1 cellular context compared by ENCODE assay signal in the genomic region with DNA sequence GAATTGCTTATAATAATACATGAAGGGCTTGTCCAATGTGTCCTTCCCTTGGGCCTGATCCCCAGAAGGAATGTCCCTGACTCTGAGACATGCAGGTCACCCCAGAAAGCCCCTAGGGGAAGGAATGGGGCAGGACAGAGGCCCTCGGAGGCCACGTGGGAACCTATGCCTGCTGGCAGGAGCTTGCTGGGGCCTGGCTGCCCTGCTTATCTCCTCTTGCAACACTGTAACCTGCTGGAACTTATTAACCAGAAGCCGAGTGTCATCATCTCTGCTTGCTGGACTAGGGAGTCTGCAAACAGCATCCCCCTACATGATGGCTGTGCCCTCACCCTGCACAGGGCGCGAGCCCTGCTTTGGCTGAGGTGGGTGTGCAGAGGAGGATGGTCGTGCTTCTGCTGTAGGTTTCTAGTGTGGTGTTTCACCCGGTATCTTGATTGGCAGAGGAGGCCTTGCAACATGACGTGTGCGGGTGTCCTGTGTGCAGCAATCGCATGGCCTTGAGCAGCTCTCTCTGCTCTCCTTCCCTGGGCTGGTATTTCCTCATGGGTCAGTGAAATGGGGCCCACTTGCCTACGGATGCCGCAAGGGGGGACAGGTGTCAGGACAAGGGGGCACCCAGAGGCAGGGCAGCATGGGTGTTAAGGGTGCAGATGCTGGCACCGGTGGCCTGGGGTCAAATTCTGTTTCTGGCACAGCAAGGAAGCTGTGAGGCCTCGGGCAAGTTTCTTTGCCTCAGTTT.
A peak's percentile ranks its signal among the peaks of the same experiment; 100 is the strongest.
TF ChIP-seq lines count a peak whose summit lies in the region.

No MANE protein-coding gene starts in this region.

TF ChIP-seq in HepG2, 621 proteins besides CTCF, POLR2A, EP300 and RAD21 (continued from another document and continues in another):
- TF ChIP-seq, protein P1, sequence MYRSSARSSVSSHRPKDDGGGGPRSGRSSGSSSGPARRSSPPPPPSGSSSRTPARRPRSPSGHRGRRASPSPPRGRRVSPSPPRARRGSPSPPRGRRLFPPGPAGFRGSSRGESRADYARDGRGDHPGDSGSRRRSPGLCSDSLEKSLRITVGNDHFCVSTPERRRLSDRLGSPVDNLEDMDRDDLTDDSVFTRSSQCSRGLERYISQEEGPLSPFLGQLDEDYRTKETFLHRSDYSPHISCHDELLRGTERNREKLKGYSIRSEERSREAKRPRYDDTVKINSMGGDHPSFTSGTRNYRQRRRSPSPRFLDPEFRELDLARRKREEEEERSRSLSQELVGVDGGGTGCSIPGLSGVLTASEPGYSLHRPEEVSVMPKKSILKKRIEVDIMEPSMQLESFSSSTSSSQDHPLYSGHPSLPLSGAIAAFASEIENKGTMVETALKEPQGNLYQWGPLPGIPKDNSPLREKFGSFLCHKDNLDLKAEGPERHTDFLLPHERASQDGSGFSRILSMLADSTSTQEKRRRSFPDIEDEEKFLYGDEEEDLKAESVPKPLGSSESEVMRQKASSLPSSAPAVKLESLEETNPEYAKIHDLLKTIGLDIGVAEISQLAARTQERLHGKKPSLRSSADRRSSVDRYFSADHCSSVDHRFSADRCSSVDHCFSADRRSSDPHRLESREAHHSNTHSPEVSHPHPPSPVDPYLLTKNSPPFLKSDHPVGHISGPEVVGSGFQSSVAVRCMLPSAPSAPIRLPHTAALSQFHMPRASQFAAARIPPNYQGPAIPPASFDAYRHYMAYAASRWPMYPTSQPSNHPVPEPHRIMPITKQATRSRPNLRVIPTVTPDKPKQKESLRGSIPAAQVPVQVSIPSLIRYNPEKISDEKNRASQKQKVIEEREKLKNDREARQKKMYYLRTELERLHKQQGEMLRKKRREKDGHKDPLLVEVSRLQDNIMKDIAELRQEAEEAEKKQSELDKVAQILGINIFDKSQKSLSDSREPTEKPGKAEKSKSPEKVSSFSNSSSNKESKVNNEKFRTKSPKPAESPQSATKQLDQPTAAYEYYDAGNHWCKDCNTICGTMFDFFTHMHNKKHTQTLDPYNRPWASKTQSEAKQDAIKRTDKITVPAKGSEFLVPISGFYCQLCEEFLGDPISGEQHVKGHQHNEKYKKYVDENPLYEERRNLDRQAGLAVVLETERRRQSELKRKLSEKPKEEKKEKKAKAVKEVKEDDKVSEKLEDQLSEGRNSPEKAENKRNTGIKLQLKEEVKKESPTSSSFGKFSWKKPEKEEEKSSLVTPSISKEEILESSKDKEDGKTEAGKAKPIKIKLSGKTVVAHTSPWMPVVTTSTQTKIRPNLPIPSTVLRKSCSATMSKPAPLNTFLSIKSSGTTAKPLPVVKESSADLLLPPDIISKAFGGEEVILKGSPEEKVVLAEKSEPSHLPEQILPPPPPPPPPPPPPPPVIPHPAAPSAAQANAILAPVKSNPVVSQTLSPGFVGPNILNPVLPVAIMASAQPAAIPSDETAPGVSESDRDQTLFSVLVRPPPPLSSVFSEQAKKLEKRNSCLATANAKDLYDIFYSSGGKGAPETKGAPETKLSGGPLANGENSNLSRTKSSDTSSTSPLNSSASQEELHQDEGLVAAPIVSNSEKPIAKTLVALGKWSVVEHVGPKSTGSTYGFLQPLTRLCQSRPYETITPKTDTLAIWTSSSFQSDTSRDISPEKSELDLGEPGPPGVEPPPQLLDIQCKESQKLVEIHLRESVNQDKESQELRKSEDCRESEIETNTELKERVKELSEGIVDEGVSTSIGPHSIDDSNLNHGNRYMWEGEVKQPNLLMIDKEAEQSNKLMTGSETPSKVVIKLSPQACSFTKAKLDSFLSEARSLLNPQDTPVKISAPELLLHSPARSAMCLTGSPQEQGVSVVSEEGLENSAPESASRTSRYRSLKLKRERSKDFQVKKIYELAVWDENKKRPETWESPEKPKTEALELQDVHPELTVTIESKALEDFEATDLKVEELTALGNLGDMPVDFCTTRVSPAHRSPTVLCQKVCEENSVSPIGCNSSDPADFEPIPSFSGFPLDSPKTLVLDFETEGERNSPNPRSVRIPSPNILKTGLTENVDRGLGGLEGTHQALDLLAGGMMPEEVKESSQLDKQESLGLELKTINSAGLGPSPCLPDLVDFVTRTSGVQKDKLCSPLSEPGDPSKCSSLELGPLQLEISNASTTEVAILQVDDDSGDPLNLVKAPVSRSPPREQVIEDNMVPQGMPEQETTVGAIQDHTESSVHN (CRISPR knock-in tag; IDR thresholded peaks at IDR 0.05): no peak
- TF ChIP-seq ZNF652 (CRISPR knock-in tag; IDR thresholded peaks at IDR 0.05; ENCODE audit: borderline replicate concordance, low read depth): peak; percentile 32; the same call in 1 of the 2 replicates
- TF ChIP-seq IRX3 (CRISPR knock-in tag; IDR thresholded peaks at IDR 0.05; ENCODE audit: borderline replicate concordance, low read depth): no peak; the same call in 1 of the 2 replicates
- peak in 1 of 2 experiments; percentile 96; a peak in 2 of 4 replicates for TF ChIP-seq ATF4 (CRISPR knock-in tag; IDR thresholded peaks at IDR 0.05)
- peak; percentile 48 for TF ChIP-seq ZNF644 (CRISPR knock-in tag; IDR thresholded peaks at IDR 0.05; ENCODE audit: low read depth)
- no peak for TF ChIP-seq MAFK (conservative IDR thresholded peaks at IDR 0.05 in 1 of 2, IDR thresholded peaks at IDR 0.05 in 1 of 2; ENCODE audit: low read length in 2 of 2)
- TF ChIP-seq SP1 (IDR thresholded peaks at IDR 0.05): no peak
- TF ChIP-seq SP1 (CRISPR knock-in tag; IDR thresholded peaks at IDR 0.05): peak; percentile 10; the same call in 1 of the 2 replicates
- peak; percentile 46; the same call in 1 of the 2 replicates for TF ChIP-seq NFKBIZ (CRISPR knock-in tag; IDR thresholded peaks at IDR 0.05)
- TF ChIP-seq TBX2 (CRISPR knock-in tag; IDR thresholded peaks at IDR 0.05; ENCODE audit: borderline replicate concordance): peak; percentile 72
- no peak for TF ChIP-seq SNRNP70 (IDR thresholded peaks at IDR 0.05; ENCODE audit: low read depth, low read length)
- no peak for TF ChIP-seq SRY (CRISPR knock-in tag; IDR thresholded peaks at IDR 0.05)
- TF ChIP-seq, protein P2, sequence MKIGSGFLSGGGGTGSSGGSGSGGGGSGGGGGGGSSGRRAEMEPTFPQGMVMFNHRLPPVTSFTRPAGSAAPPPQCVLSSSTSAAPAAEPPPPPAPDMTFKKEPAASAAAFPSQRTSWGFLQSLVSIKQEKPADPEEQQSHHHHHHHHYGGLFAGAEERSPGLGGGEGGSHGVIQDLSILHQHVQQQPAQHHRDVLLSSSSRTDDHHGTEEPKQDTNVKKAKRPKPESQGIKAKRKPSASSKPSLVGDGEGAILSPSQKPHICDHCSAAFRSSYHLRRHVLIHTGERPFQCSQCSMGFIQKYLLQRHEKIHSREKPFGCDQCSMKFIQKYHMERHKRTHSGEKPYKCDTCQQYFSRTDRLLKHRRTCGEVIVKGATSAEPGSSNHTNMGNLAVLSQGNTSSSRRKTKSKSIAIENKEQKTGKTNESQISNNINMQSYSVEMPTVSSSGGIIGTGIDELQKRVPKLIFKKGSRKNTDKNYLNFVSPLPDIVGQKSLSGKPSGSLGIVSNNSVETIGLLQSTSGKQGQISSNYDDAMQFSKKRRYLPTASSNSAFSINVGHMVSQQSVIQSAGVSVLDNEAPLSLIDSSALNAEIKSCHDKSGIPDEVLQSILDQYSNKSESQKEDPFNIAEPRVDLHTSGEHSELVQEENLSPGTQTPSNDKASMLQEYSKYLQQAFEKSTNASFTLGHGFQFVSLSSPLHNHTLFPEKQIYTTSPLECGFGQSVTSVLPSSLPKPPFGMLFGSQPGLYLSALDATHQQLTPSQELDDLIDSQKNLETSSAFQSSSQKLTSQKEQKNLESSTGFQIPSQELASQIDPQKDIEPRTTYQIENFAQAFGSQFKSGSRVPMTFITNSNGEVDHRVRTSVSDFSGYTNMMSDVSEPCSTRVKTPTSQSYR (CRISPR knock-in tag; IDR thresholded peaks at IDR 0.05; ENCODE audit: borderline replicate concordance): peak; percentile 68
- TF ChIP-seq KDM6A (CRISPR knock-in tag; IDR thresholded peaks at IDR 0.05; ENCODE audit: low read depth): peak; percentile 82
- TF ChIP-seq NKX3-1 (CRISPR knock-in tag; IDR thresholded peaks at IDR 0.05): 0 out of 2 replicates have a peak, but pooled peaks have one; percentile 22
- TF ChIP-seq LCORL (IDR thresholded peaks at IDR 0.05): no peak
- TF ChIP-seq LCORL (CRISPR knock-in tag; IDR thresholded peaks at IDR 0.05): peak; percentile 88
- TF ChIP-seq MXD4 (CRISPR knock-in tag; IDR thresholded peaks at IDR 0.05): peak; percentile 76; the same call in 1 of the 2 replicates
- TF ChIP-seq HNRNPUL1 (IDR thresholded peaks at IDR 0.05; ENCODE audit: low read depth, low read length): no peak
- TF ChIP-seq NR2F1 (CRISPR knock-in tag; IDR thresholded peaks at IDR 0.05): 0 out of 4 replicates have a peak, but pooled peaks have one; percentile 10 to 18
- TF ChIP-seq ZNF567 (CRISPR knock-in tag; IDR thresholded peaks at IDR 0.05; ENCODE audit: borderline replicate concordance): no peak
- no peak for TF ChIP-seq ZNF674 (CRISPR knock-in tag; IDR thresholded peaks at IDR 0.05; ENCODE audit: low read depth)
- TF ChIP-seq NFYB (CRISPR knock-in tag; IDR thresholded peaks at IDR 0.05): peak; percentile 36; the same call in 1 of the 2 replicates
- no peak for TF ChIP-seq ZNF20 (CRISPR knock-in tag; IDR thresholded peaks at IDR 0.05)
- TF ChIP-seq MEIS1 (CRISPR knock-in tag; IDR thresholded peaks at IDR 0.05; ENCODE audit: borderline replicate concordance): peak; percentile 74
- TF ChIP-seq ZNF280B (CRISPR knock-in tag; IDR thresholded peaks at IDR 0.05; ENCODE audit: borderline replicate concordance): no peak
- no peak; the same call in 1 of the 2 replicates for TF ChIP-seq PAF1 (CRISPR knock-in tag; IDR thresholded peaks at IDR 0.05)
- TF ChIP-seq ZFP37 (CRISPR knock-in tag; IDR thresholded peaks at IDR 0.05; ENCODE audit: borderline replicate concordance): peak; percentile 71; the same call in 1 of the 2 replicates
- TF ChIP-seq ZNF83 (CRISPR knock-in tag; IDR thresholded peaks at IDR 0.05; ENCODE audit: borderline replicate concordance): no peak
- TF ChIP-seq ZNF180 (CRISPR knock-in tag; IDR thresholded peaks at IDR 0.05; ENCODE audit: borderline replicate concordance, low read depth): no peak
- no peak for TF ChIP-seq ZNF101 (CRISPR knock-in tag; IDR thresholded peaks at IDR 0.05; ENCODE audit: borderline replicate concordance, low read depth)
- TF ChIP-seq ZBTB49 (CRISPR knock-in tag; IDR thresholded peaks at IDR 0.05; ENCODE audit: borderline replicate concordance): no peak
- no peak for TF ChIP-seq ZNF773 (CRISPR knock-in tag; IDR thresholded peaks at IDR 0.05; ENCODE audit: borderline replicate concordance)
- TF ChIP-seq ZNF780A (CRISPR knock-in tag; IDR thresholded peaks at IDR 0.05): peak; percentile 89
- no peak for TF ChIP-seq FOSL1 (CRISPR knock-in tag; IDR thresholded peaks at IDR 0.05; ENCODE audit: borderline replicate concordance)
- no peak for TF ChIP-seq KLF15 (CRISPR knock-in tag; IDR thresholded peaks at IDR 0.05; ENCODE audit: borderline replicate concordance)
- TF ChIP-seq, protein P3, sequence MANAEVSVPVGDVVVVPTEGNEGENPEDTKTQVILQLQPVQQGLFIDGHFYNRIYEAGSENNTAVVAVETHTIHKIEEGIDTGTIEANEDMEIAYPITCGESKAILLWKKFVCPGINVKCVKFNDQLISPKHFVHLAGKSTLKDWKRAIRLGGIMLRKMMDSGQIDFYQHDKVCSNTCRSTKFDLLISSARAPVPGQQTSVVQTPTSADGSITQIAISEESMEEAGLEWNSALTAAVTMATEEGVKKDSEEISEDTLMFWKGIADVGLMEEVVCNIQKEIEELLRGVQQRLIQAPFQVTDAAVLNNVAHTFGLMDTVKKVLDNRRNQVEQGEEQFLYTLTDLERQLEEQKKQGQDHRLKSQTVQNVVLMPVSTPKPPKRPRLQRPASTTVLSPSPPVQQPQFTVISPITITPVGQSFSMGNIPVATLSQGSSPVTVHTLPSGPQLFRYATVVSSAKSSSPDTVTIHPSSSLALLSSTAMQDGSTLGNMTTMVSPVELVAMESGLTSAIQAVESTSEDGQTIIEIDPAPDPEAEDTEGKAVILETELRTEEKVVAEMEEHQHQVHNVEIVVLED (CRISPR knock-in tag; IDR thresholded peaks at IDR 0.05; ENCODE audit: borderline replicate concordance): peak; percentile 63; the same call in 1 of the 2 replicates
- TF ChIP-seq ZMAT3 (CRISPR knock-in tag; conservative IDR thresholded peaks at IDR 0.05): 0 out of 2 replicates have a peak, but pooled peaks have one; percentile 28
- no peak; the same call in 1 of the 2 replicates for TF ChIP-seq MXD3 (CRISPR knock-in tag; IDR thresholded peaks at IDR 0.05)
- peak; percentile 63 for TF ChIP-seq YY1 (IDR thresholded peaks at IDR 0.05; ENCODE audit: insufficient read depth, insufficient replicate concordance, low read depth, low read length)
- TF ChIP-seq SKI (IDR thresholded peaks at IDR 0.05; ENCODE audit: partially characterized antibody): no peak
- no peak for TF ChIP-seq ZNF615 (CRISPR knock-in tag; IDR thresholded peaks at IDR 0.05; ENCODE audit: borderline replicate concordance)
